8 cellular contexts compared by ENCODE assay signal in the genomic region with DNA sequence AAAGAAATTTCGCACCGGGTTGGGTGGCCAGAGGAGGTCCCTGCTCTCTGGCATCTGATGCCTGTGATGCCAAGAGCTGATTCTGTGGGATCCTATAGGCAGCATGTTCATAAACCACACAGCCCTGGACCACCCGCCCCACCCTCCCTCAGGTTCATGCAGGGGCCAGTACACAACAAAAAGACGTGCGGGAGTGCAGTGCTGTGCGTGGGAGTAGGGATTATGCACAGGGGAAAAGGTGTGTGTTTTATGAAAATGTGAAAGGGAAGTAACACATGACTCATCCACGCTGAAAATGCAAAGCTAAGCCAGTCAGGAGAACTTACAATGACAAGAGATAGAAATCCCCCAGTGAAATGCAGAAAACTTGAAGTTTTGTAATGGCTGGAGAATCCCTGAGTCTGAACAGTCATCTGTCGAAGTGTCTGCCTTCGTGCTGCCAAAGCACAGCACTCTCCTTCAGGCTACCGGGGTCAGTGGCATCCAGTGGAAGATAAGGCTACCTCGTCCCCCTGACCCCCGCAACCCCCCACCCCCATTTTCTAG. TPM values are rescaled to one million over a fixed set of nuclear protein-coding genes. Genes with fewer than 3 reads are reported as not detected.
DNase-seq lines count a peak whose midpoint lies in the region; ATAC-seq and TF ChIP-seq lines count a peak whose summit lies in the region.

No MANE protein-coding gene starts in this region.

- H3K27ac ChIP-seq in Panc1 (ENCODE audit: low read length) (peak overlapping the region; percentile 61; the same call in 1 of the 2 replicates), epithelial cell of prostate (peak overlapping the region; percentile 41)

- peaks cover 4% of the 10 kb centered on the region for H3K9me3 Mint-ChIP-seq in activated CD4-positive, alpha-beta T cell treated with anti-CD3 and anti-CD28 coated beads, Interleukin-2, amount 10 ng/mL, durations not matched to agents 24 days and 14 days
- no peaks in the 10 kb centered on the region for H3K9me3 Mint-ChIP-seq in osteocyte (ENCODE audit: unreplicated experiment)

- POLR2A ChIA-PET in Panc1 (lab: Charles Lee): interaction anchor here (0.7 kb wide), 1 partner anchor 768 kb away, joined by 7 read pairs; no protein-coding TSS in a partner anchor

- peak; percentile 65 for DNase-seq in activated CD4-positive, alpha-beta T cell treated with anti-CD3 and anti-CD28 coated beads, Interleukin-2, amount 10 ng/mL, durations not matched to agents 24 days and 14 days
- no peak for DNase-seq in activated CD4-positive, alpha-beta T cell treated with anti-CD3 and anti-CD28 coated beads, Interleukin-2, amount 50 U/mL, for 4 hours
- no peak for DNase-seq in Panc1 (ENCODE audit: low read depth, low spot score)
- DNase-seq in epithelial cell of prostate (ENCODE audit: low read depth, low spot score): peak; percentile 58
- no peak for DNase-seq in osteocyte (ENCODE audit: extremely low spot score, unreplicated experiment)
- DNase-seq in Ammon's horn (ENCODE audit: low spot score): no peak
- no peak for DNase-seq in NCI-H2029 (lab: John Stamatoyannopoulos, UW)

- peak overlapping the region; percentile 90 for H3K27ac Mint-ChIP-seq in activated CD4-positive, alpha-beta T cell treated with anti-CD3 and anti-CD28 coated beads, Interleukin-2, amount 10 ng/mL, durations not matched to agents 24 days and 14 days
- no peak overlapping the region for H3K27ac Mint-ChIP-seq in osteocyte (ENCODE audit: unreplicated experiment)

- no TSS peak for BruUV-seq in Panc1 (replicated peaks; lab: Mats Ljungman, UMichigan)

- in situ Hi-C loops in Panc1 (cut with HindIII; ENCODE audit: low pct_unique_long_range_greater_than_20kb, low sequenced_read_pairs): no loop called here

- no peaks in the 10 kb centered on the region for H3K9me3 ChIP-seq in Panc1 (ENCODE audit: control insufficient read depth, insufficient read depth, low read depth, low read length)

- H3K4me3 Mint-ChIP-seq in activated CD4-positive, alpha-beta T cell treated with anti-CD3 and anti-CD28 coated beads, Interleukin-2, amount 10 ng/mL, durations not matched to agents 24 days and 14 days: peak overlapping the region; percentile 72
- peak overlapping the region; percentile 81 for H3K4me3 Mint-ChIP-seq in osteocyte (ENCODE audit: unreplicated experiment)

- H3K4me1 Mint-ChIP-seq in activated CD4-positive, alpha-beta T cell treated with anti-CD3 and anti-CD28 coated beads, Interleukin-2, amount 10 ng/mL, durations not matched to agents 24 days and 14 days: peaks cover 32% of the 10 kb centered on the region
- H3K4me1 Mint-ChIP-seq in osteocyte (ENCODE audit: unreplicated experiment): peaks cover 23% of the 10 kb centered on the region

- H3K27me3 Mint-ChIP-seq in activated CD4-positive, alpha-beta T cell treated with anti-CD3 and anti-CD28 coated beads, Interleukin-2, amount 10 ng/mL, durations not matched to agents 24 days and 14 days: peaks cover 33% of the 10 kb centered on the region
- H3K27me3 Mint-ChIP-seq in osteocyte (ENCODE audit: unreplicated experiment): peaks cover 8% of the 10 kb centered on the region

- H3K27me3 ChIP-seq in Panc1 (ENCODE audit: control insufficient read depth, insufficient read depth, low read length): no peaks in the 10 kb centered on the region

- H3K4me1 ChIP-seq in Panc1 (ENCODE audit: control insufficient read depth, insufficient read depth, low read length): peaks cover 13% of the 10 kb centered on the region

- H3K36me3 Mint-ChIP-seq in activated CD4-positive, alpha-beta T cell treated with anti-CD3 and anti-CD28 coated beads, Interleukin-2, amount 10 ng/mL, durations not matched to agents 24 days and 14 days (ENCODE audit: low read depth): no peaks in the 10 kb centered on the region
- no peaks in the 10 kb centered on the region for H3K36me3 Mint-ChIP-seq in osteocyte (ENCODE audit: unreplicated experiment)

- TF ChIP-seq CTCF in Panc1 (IDR thresholded peaks at IDR 0.05) (no peak), osteocyte (IDR thresholded peaks at IDR 0.05) (no peak)

- CTCF ChIA-PET in Panc1 (lab: Charles Lee): no interaction called here

- intact Hi-C loops in activated CD4-positive, alpha-beta T cell treated with anti-CD3 and anti-CD28 coated beads, Interleukin-2, amount 10 ng/mL, durations not matched to agents 24 days and 14 days (cut with micrococcal nuclease): loop anchor here (1.0 to 5.0 kb wide), 6 partner anchors 152 to 1833 kb away; no protein-coding TSS in a partner anchor
- intact Hi-C loops in Panc1 (cut with micrococcal nuclease; ENCODE audit: unreplicated experiment): loop anchor here (10.0 kb wide), 1 partner anchor 295 kb away; no protein-coding TSS in a partner anchor

- ATAC-seq in HG02759 (IDR thresholded peaks at IDR 0.05; ENCODE audit: unreplicated experiment) (peak; percentile 68), Panc1 (peak; percentile 61)

- peak overlapping the region; percentile 47 to 54 for H3K4me3 ChIP-seq in Panc1 (ENCODE audit: low read depth in 2 of 2, low read length in 2 of 2)

- no peaks in the 10 kb centered on the region for H3K36me3 ChIP-seq in Panc1 (ENCODE audit: control insufficient read depth, insufficient read depth, low read length)

RNA-seq across cellular contexts. Expression of gene KIAA1217, which starts 1.1 kb away (rescaled TPM):
- total RNA-seq in activated CD4-positive, alpha-beta T cell treated with anti-CD3 and anti-CD28 coated beads, Interleukin-2, amount 10 ng/mL, durations not matched to agents 24 days and 14 days: 1.7 and 2.0 TPM in 2 replicates
- total RNA-seq in Panc1 (2021; ENCODE audit: unreplicated experiment): 11.6 TPM
- 8.2 TPM for polyA plus RNA-seq in Panc1 (2012; ENCODE audit: insufficient read length)
- 2.8 and 3.0 TPM in 2 replicates for total RNA-seq in osteocyte

Comparison
In these comparisons a context has a peak if more than half of its experiments do, and no peak if none do; other contexts are left out.
1. DNase-seq: peak in activated CD4-positive, alpha-beta T cell treated with anti-CD3 and anti-CD28 coated beads, Interleukin-2, amount 10 ng/mL, durations not matched to agents 24 days and 14 days (single experiment) and epithelial cell of prostate (single experiment); none in activated CD4-positive, alpha-beta T cell treated with anti-CD3 and anti-CD28 coated beads, Interleukin-2, amount 50 U/mL, for 4 hours (0 of 2), Panc1 (single experiment), osteocyte (single experiment), Ammon's horn (single experiment) and NCI-H2029 (single experiment).